14 cellular contexts compared by ENCODE assay signal in the genomic region with DNA sequence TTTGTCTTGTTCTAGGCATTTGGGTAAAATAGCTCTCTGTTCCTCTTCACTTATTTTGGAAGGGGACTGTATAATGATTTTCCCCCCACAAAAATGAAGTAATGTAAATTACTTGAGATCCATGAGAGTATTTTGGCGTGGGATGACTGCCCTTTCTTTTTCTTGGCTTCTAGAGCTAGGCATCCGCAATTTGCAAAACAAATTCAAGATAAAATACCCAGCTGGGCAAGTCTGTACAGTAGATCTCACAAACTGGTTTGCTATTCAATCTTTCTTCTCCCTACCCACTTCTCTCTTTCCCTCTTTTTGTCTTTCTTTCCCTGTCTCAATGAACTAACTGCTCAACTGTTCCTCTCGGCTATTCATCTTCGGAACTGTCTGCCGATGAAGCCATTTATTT.
A peak's percentile ranks its signal among the peaks of the same experiment; 100 is the strongest.
DNase-seq lines count a peak whose midpoint lies in the region; ATAC-seq and TF ChIP-seq lines count a peak whose summit lies in the region.
"Had no signal": no experiment of that assay in that cellular context is flagged by ENCODE, and none has a peak within 500 bp of the region (broad histone marks: within the 10 kb centered on the region; RNA-seq: fewer than 3 reads in every experiment).

No MANE protein-coding gene starts in this region.

- H3K4me2 ChIP-seq in parathyroid adenoma (ENCODE audit: low read length), result peak overlapping the region; percentile 42

- no peak overlapping the region for H2AFZ ChIP-seq in parathyroid adenoma

- no peaks in the 10 kb centered on the region for H3K27me3 Mint-ChIP-seq in naive thymus-derived CD8-positive, alpha-beta T cell
- H3K27me3 Mint-ChIP-seq in activated naive CD8-positive, alpha-beta T cell treated with anti-CD3 and anti-CD28 coated beads, Interleukin-2, amount 50 U/mL, for 24 hours, result no peaks in the 10 kb centered on the region
- H3K27me3 Mint-ChIP-seq: activated naive CD4-positive, alpha-beta T cell treated with anti-CD3 and anti-CD28 coated beads, Interleukin-2, amount 50 U/mL, for 24 hours; stimulated activated naive B cell treated with anti-CD40 and anti-IgM and Interleukin-4, amounts not matched to agents 10 μg/mL and 1 μg/mL and 100 μg/mL, for 72 hours had no signal

- ATAC-seq in HG02798 (IDR thresholded peaks at IDR 0.05; ENCODE audit: poor library complexity, unreplicated experiment), result no peak
- ATAC-seq in naive thymus-derived CD8-positive, alpha-beta T cell, result no peak
- no peak for ATAC-seq in activated naive CD8-positive, alpha-beta T cell treated with anti-CD3 and anti-CD28 coated beads, Interleukin-2, amount 50 U/mL, for 24 hours
- ATAC-seq: stimulated activated naive B cell treated with anti-CD40 and anti-IgM and Interleukin-4, amounts not matched to agents 10 μg/mL and 1 μg/mL and 100 μg/mL, for 72 hours had no signal

- peaks cover 0 to 15% (median 0%) of the 10 kb centered on the region in 9 donors for H3K9me3 Mint-ChIP-seq in naive thymus-derived CD8-positive, alpha-beta T cell
- peaks cover 16% of the 10 kb centered on the region for H3K9me3 Mint-ChIP-seq in activated naive CD8-positive, alpha-beta T cell treated with anti-CD3 and anti-CD28 coated beads, Interleukin-2, amount 50 U/mL, for 24 hours

- H3K36me3 Mint-ChIP-seq in naive thymus-derived CD8-positive, alpha-beta T cell, result peaks cover 9 to 27% (median 11%) of the 10 kb centered on the region in 3 donors
- peaks cover 8% of the 10 kb centered on the region for H3K36me3 Mint-ChIP-seq in activated naive CD8-positive, alpha-beta T cell treated with anti-CD3 and anti-CD28 coated beads, Interleukin-2, amount 50 U/mL, for 24 hours (ENCODE audit: low read depth)

- H3K27me3 ChIP-seq in parathyroid adenoma (ENCODE audit: control insufficient read depth, insufficient read depth, low read length), result no peaks in the 10 kb centered on the region

- POLR2A ChIA-PET in naive thymus-derived CD8-positive, alpha-beta T cell (lab: Charles Lee), result no interaction called here

- no peaks in the 10 kb centered on the region for H3K79me2 ChIP-seq in parathyroid adenoma

- 33% methylated on average over 5 of the region's 5 CpGs for WGBS in urinary bladder

- H3K4me1 Mint-ChIP-seq in naive thymus-derived CD8-positive, alpha-beta T cell, result peaks cover 20 to 61% (median 38%) of the 10 kb centered on the region in 4 donors
- peaks cover 11% of the 10 kb centered on the region for H3K4me1 Mint-ChIP-seq in activated naive CD8-positive, alpha-beta T cell treated with anti-CD3 and anti-CD28 coated beads, Interleukin-2, amount 50 U/mL, for 24 hours

- H3K9me3 ChIP-seq in parathyroid adenoma (ENCODE audit: control insufficient read depth, low read length), result no peaks in the 10 kb centered on the region

- H3K27ac ChIP-seq in parathyroid adenoma (peak overlapping the region; percentile 49), urinary bladder (ENCODE audit: low read depth) (peak overlapping the region; percentile 87)
- H3K27ac ChIP-seq: 22Rv1 had no signal

- H3K9ac ChIP-seq in parathyroid adenoma, result no peak overlapping the region

- peak; percentile 11 for DNase-seq in DMS79 treated with DMSO at 0.1 percent for 48 hours (lab: John Stamatoyannopoulos, UW)
- DNase-seq in DMS79 (lab: John Stamatoyannopoulos, UW), result no peak
- DNase-seq in globus pallidus (ENCODE audit: low spot score), result peak; percentile 25
- DNase-seq in naive thymus-derived CD8-positive, alpha-beta T cell, result no peak
- DNase-seq in activated naive CD8-positive, alpha-beta T cell treated with anti-CD3 and anti-CD28 coated beads, Interleukin-2, amount 50 U/mL, for 24 hours, result no peak
- DNase-seq: NCI-H1436; NCI-H748 treated with DMSO at 0.1 percent for 48 hours; SHP77; stimulated activated naive B cell treated with anti-CD40 and anti-IgM and Interleukin-4, amounts not matched to agents 10 μg/mL and 1 μg/mL and 100 μg/mL, for 72 hours had no signal

- H3K4me3 ChIP-seq in parathyroid adenoma (ENCODE audit: low read depth, low read length) (no peak overlapping the region), urinary bladder (ENCODE audit: low read depth, low read length) (no peak overlapping the region)

- no peak overlapping the region for H3K4me3 Mint-ChIP-seq in naive thymus-derived CD8-positive, alpha-beta T cell
- H3K4me3 Mint-ChIP-seq in activated naive CD8-positive, alpha-beta T cell treated with anti-CD3 and anti-CD28 coated beads, Interleukin-2, amount 50 U/mL, for 24 hours, result no peak overlapping the region
- H3K4me3 Mint-ChIP-seq: activated naive CD4-positive, alpha-beta T cell treated with anti-CD3 and anti-CD28 coated beads, Interleukin-2, amount 50 U/mL, for 24 hours; stimulated activated naive B cell treated with anti-CD40 and anti-IgM and Interleukin-4, amounts not matched to agents 10 μg/mL and 1 μg/mL and 100 μg/mL, for 72 hours had no signal

- H3K4me1 ChIP-seq in parathyroid adenoma, result no peaks in the 10 kb centered on the region
- no peaks in the 10 kb centered on the region for H3K4me1 ChIP-seq in urinary bladder (ENCODE audit: insufficient read depth)

- peak overlapping the region in 5 of 10 donors; percentile 20 to 73 (median 36) for H3K27ac Mint-ChIP-seq in naive thymus-derived CD8-positive, alpha-beta T cell
- H3K27ac Mint-ChIP-seq in activated naive CD8-positive, alpha-beta T cell treated with anti-CD3 and anti-CD28 coated beads, Interleukin-2, amount 50 U/mL, for 24 hours, result no peak overlapping the region
- H3K27ac Mint-ChIP-seq: stimulated activated naive B cell treated with anti-CD40 and anti-IgM and Interleukin-4, amounts not matched to agents 10 μg/mL and 1 μg/mL and 100 μg/mL, for 72 hours had no signal

- TF ChIP-seq CTCF in parathyroid adenoma (IDR thresholded peaks at IDR 0.05), result no peak

- H3K36me3 ChIP-seq in parathyroid adenoma (ENCODE audit: control insufficient read depth, insufficient read depth, low read length) (no peaks in the 10 kb centered on the region), urinary bladder (ENCODE audit: insufficient read depth) (no peaks in the 10 kb centered on the region)

Comparison
In these comparisons a context has a peak if more than half of its experiments do, and no peak if none do; other contexts are left out.
1. DNase-seq: peak in DMS79 treated with DMSO at 0.1 percent for 48 hours (single experiment) and globus pallidus (single experiment); none in DMS79 (single experiment), naive thymus-derived CD8-positive, alpha-beta T cell (0 of 10) and activated naive CD8-positive, alpha-beta T cell treated with anti-CD3 and anti-CD28 coated beads, Interleukin-2, amount 50 U/mL, for 24 hours (single experiment).